In the genomic region with DNA sequence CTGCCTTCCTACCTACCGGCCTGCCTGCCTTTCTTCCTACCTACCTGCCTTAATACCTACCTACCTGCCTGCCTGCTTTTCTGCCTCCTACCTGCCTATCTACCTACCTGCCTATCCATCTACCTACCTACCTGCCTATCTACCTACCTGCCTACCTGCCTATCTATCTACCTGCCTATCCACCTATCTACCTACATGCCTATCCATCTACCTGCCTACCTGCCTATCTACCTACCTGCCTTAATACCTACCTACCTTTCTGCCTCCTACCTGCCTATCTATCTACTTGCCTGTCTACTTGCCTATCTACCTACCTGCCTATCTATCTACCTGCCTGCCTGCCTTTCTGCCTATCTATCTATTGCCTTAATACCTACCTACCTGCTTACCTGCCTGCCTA, we compare ENCODE assay signal across 25 cellular contexts.
DNase-seq lines count a peak whose midpoint lies in the region; ATAC-seq, FAIRE-seq and TF ChIP-seq lines count a peak whose summit lies in the region.
"Had no signal": no experiment of that assay in that cellular context is flagged by ENCODE, and none has a peak within 500 bp of the region (broad histone marks: within the 10 kb centered on the region; RNA-seq: fewer than 3 reads in every experiment).

No MANE protein-coding gene starts in this region.

- no peak overlapping the region for H3K23ac ChIP-seq in H9 (ENCODE audit: insufficient read length, low read depth, low read length)
- no peak overlapping the region for H3K23ac ChIP-seq in mesenchymal stem cell (ENCODE audit: low read length in 2 of 2)

- H4K20me1 ChIP-seq in H9 (ENCODE audit: control insufficient read depth, insufficient read depth, insufficient read length), result no peaks in the 10 kb centered on the region
- no peaks in the 10 kb centered on the region for H4K20me1 ChIP-seq in hepatocyte (ENCODE audit: insufficient read depth, poor library complexity, severe bottlenecking)
- H4K20me1 ChIP-seq: BLaER1 treated with 17β-estradiol and CSF1 and Interleukin-3, amounts not matched to agents 10 nM and 100 nM had no signal

- no peak overlapping the region for H3K27ac Mint-ChIP-seq in H9
- H3K27ac Mint-ChIP-seq: CD14-positive monocyte; CD4-positive, alpha-beta T cell; CD8-positive, alpha-beta memory T cell; GM23338 had no signal

- H3K56ac ChIP-seq in H9 (ENCODE audit: insufficient read length, low read depth, low read length), result no peak overlapping the region

- no peak overlapping the region for H4K91ac ChIP-seq in H9 (ENCODE audit: insufficient read length, low read depth, low read length)
- H4K91ac ChIP-seq in mesenchymal stem cell (ENCODE audit: low read length), result peak overlapping the region; percentile 65

- H3K27me3 Mint-ChIP-seq in H9 (ENCODE audit: low read depth), result no peaks in the 10 kb centered on the region

- DNase-seq in H9 (no peak), HTR-8/SVneo (ENCODE audit: insufficient read length, low spot score) (no peak), mesenchymal stem cell (no peak), hepatocyte (ENCODE audit: low spot score) (no peak), suprapubic skin (ENCODE audit: low spot score in 2 of 2) (no peak)
- DNase-seq: 8988T; ACHN; AML-193; BE2C; CD4-positive, alpha-beta T cell; CD8-positive, alpha-beta memory T cell; DMS 273 treated with DMSO at 0.1 percent for 48 hours; DMS79; EL; GDM1; HCEC 1CT had no signal

- H3K79me2 ChIP-seq in H9 (ENCODE audit: insufficient read depth, low read length), result no peaks in the 10 kb centered on the region
- H3K79me2 ChIP-seq in hepatocyte, result no peaks in the 10 kb centered on the region

- H3K27me3 ChIP-seq in H9 (ENCODE audit: insufficient read depth, low read length) (no peaks in the 10 kb centered on the region), mesenchymal stem cell (ENCODE audit: control insufficient read depth in 1 of 2, insufficient read depth in 1 of 2, low read length in 2 of 2) (peaks cover 0 to 31% of the 10 kb centered on the region in 2 experiments), hepatocyte (peaks cover 2% of the 10 kb centered on the region), suprapubic skin (peaks cover 31% of the 10 kb centered on the region)
- H3K27me3 ChIP-seq: BLaER1 treated with 17β-estradiol and CSF1 and Interleukin-3, amounts not matched to agents 10 nM and 100 nM had no signal

- H3K9me3 Mint-ChIP-seq in H9, result no peaks in the 10 kb centered on the region
- H3K9me3 Mint-ChIP-seq: GM23338 had no signal

- no peaks in the 10 kb centered on the region for H3K9me2 ChIP-seq in hepatocyte (replicated peaks; ENCODE audit: insufficient read depth)

- no peak for TF ChIP-seq CTCF in H9 (conservative IDR thresholded peaks at IDR 0.05)
- TF ChIP-seq CTCF in hepatocyte (IDR thresholded peaks at IDR 0.05; ENCODE audit: poor library complexity), result no peak
- no peak for TF ChIP-seq CTCF in suprapubic skin (IDR thresholded peaks at IDR 0.05)

- no peaks in the 10 kb centered on the region for H3K36me3 Mint-ChIP-seq in H9 (ENCODE audit: insufficient read depth in 1 of 3, low read depth in 3 of 3)
- H3K36me3 Mint-ChIP-seq: CD14-positive monocyte; CD8-positive, alpha-beta memory T cell had no signal

- H3T11ph ChIP-seq in H9 (ENCODE audit: low read length), result no peak overlapping the region

- H3K4me1 ChIP-seq in H9 (ENCODE audit: insufficient read depth, low read length) (peaks cover 6% of the 10 kb centered on the region; the same call in 1 of the 2 replicates), mesenchymal stem cell (ENCODE audit: control insufficient read depth, insufficient read depth, low read depth, low read length) (no peaks in the 10 kb centered on the region), hepatocyte (ENCODE audit: insufficient read depth) (peaks cover 14% of the 10 kb centered on the region), suprapubic skin (peaks cover 5% of the 10 kb centered on the region)
- H3K4me1 ChIP-seq: A549; BE2C; BLaER1 treated with 17β-estradiol and CSF1 and Interleukin-3, amounts not matched to agents 10 nM and 100 nM had no signal

- H3K18ac ChIP-seq in H9 (ENCODE audit: insufficient read length, low read depth, low read length) (no peak overlapping the region), mesenchymal stem cell (ENCODE audit: low read depth in 1 of 2, low read length in 2 of 2) (no peak overlapping the region)

- TF ChIP-seq EP300 in suprapubic skin (IDR thresholded peaks at IDR 0.05), result no peak

- H2AFZ ChIP-seq in H9 (ENCODE audit: low read length) (no peak overlapping the region), mesenchymal stem cell (ENCODE audit: low read depth, low read length) (no peak overlapping the region), hepatocyte (no peak overlapping the region)

- no peak overlapping the region for H4K5ac ChIP-seq in H9 (ENCODE audit: insufficient read length, low read depth, low read length)

- no peak overlapping the region for H3K4me3 Mint-ChIP-seq in H9
- H3K4me3 Mint-ChIP-seq: CD14-positive monocyte; CD4-positive, alpha-beta T cell; CD8-positive, alpha-beta memory T cell; GM23338 had no signal

- H2BK20ac ChIP-seq in H9 (ENCODE audit: low read depth, low read length, poor library complexity, severe bottlenecking), result no peak overlapping the region

- H3K9me3 ChIP-seq in H9 (ENCODE audit: control insufficient read depth, low read depth, low read length), result no peaks in the 10 kb centered on the region
- H3K9me3 ChIP-seq in mesenchymal stem cell (ENCODE audit: control insufficient read depth, low read length), result no peaks in the 10 kb centered on the region
- no peaks in the 10 kb centered on the region for H3K9me3 ChIP-seq in hepatocyte (ENCODE audit: low read depth)
- no peaks in the 10 kb centered on the region for H3K9me3 ChIP-seq in suprapubic skin
- H3K9me3 ChIP-seq: A549; BE2C; BLaER1 treated with 17β-estradiol and CSF1 and Interleukin-3, amounts not matched to agents 10 nM and 100 nM had no signal

- H3K14ac ChIP-seq in H9 (ENCODE audit: insufficient read depth, low read length) (no peak overlapping the region), mesenchymal stem cell (ENCODE audit: low read length in 2 of 2) (no peak overlapping the region)

- H2BK15ac ChIP-seq in H9 (ENCODE audit: low read depth, low read length) (no peak overlapping the region), mesenchymal stem cell (ENCODE audit: low read depth, poor library complexity, severe bottlenecking) (no peak overlapping the region)

- H2BK120ac ChIP-seq in H9 (ENCODE audit: low read depth, low read length, poor library complexity, severe bottlenecking) (no peak overlapping the region), mesenchymal stem cell (ENCODE audit: low read depth, low read length) (no peak overlapping the region)

- WGBS in H9 (ENCODE audit: extremely low coverage, insufficient read length, low lambda C conversion rate), result no CpG with 5 or more reads among the region's 1 CpG
- WGBS in mesenchymal stem cell, result 92% methylated on average over 1 of the region's 1 CpG
- 92% methylated on average over 1 of the region's 1 CpG for WGBS in hepatocyte (ENCODE audit: low lambda C conversion rate, missing lambda C conversion rate)
- WGBS in suprapubic skin, result 96% methylated on average over 1 of the region's 1 CpG

- H2AK5ac ChIP-seq in H9 (ENCODE audit: insufficient read length, low read length), result no peak overlapping the region
- H2AK5ac ChIP-seq in mesenchymal stem cell (ENCODE audit: low read length, severe bottlenecking), result no peak overlapping the region

- H3K4me2 ChIP-seq in H9 (ENCODE audit: insufficient read depth, insufficient read length, low read length) (no peak overlapping the region), mesenchymal stem cell (ENCODE audit: low read length, poor library complexity, severe bottlenecking) (no peak overlapping the region), hepatocyte (no peak overlapping the region)
- H3K4me2 ChIP-seq: A549; BLaER1 treated with 17β-estradiol and CSF1 and Interleukin-3, amounts not matched to agents 10 nM and 100 nM; GM23338 had no signal

- H3K4me1 Mint-ChIP-seq in H9, result peaks cover 16 to 20% of the 10 kb centered on the region in 2 experiments
- H3K4me1 Mint-ChIP-seq: CD14-positive monocyte; CD8-positive, alpha-beta memory T cell had no signal

- TF ChIP-seq POLR2A in suprapubic skin (IDR thresholded peaks at IDR 0.05), result no peak

- no peaks in the 10 kb centered on the region for H3K36me3 ChIP-seq in mesenchymal stem cell (ENCODE audit: control insufficient read depth in 1 of 2, insufficient read depth in 2 of 2, low read depth in 1 of 2, low read length in 2 of 2)
- no peaks in the 10 kb centered on the region for H3K36me3 ChIP-seq in hepatocyte (replicated peaks; ENCODE audit: insufficient read depth, low read depth)
- H3K36me3 ChIP-seq in suprapubic skin, result no peaks in the 10 kb centered on the region
- H3K36me3 ChIP-seq: BE2C; BLaER1 treated with 17β-estradiol and CSF1 and Interleukin-3, amounts not matched to agents 10 nM and 100 nM had no signal

- H3K4ac ChIP-seq in H9 (ENCODE audit: low read depth, low read length) (no peak overlapping the region), mesenchymal stem cell (ENCODE audit: low read depth in 1 of 2, low read length in 2 of 2) (no peak overlapping the region)

- H3K23me2 ChIP-seq in H9 (ENCODE audit: insufficient read length, low read depth, low read length, poor library complexity, severe bottlenecking), result no peaks in the 10 kb centered on the region

- FAIRE-seq in HTR-8/SVneo (lab: Jason Lieb, UNC), result peak; percentile 55
- FAIRE-seq: A549, D721Med, GM12891, GM18507, H54 had no signal

- H3K4me3 ChIP-seq in mesenchymal stem cell (ENCODE audit: insufficient read depth in 1 of 2, low read depth in 1 of 2, low read length in 2 of 2) (no peak overlapping the region), hepatocyte (no peak overlapping the region), suprapubic skin (no peak overlapping the region)
- H3K4me3 ChIP-seq: A549; BLaER1 treated with 17β-estradiol and CSF1 and Interleukin-3, amounts not matched to agents 10 nM and 100 nM; GM23338 had no signal

- ATAC-seq in HG03342 (IDR thresholded peaks at IDR 0.05; ENCODE audit: unreplicated experiment), result no peak
- ATAC-seq: A549, GM23338 had no signal

- no peak overlapping the region for H2BK5ac ChIP-seq in H9 (ENCODE audit: insufficient read length, low read length)
- no peak overlapping the region for H2BK5ac ChIP-seq in mesenchymal stem cell (ENCODE audit: low read depth, low read length, poor library complexity, severe bottlenecking)

- H3K27ac ChIP-seq in H9 (ENCODE audit: insufficient read length, low read depth, low read length) (no peak overlapping the region), mesenchymal stem cell (ENCODE audit: low read length, poor library complexity, severe bottlenecking) (no peak overlapping the region), hepatocyte (no peak overlapping the region), suprapubic skin (no peak overlapping the region)
- H3K27ac ChIP-seq: A549; BLaER1 treated with 17β-estradiol and CSF1 and Interleukin-3, amounts not matched to agents 10 nM and 100 nM had no signal

- H4K8ac ChIP-seq in H9 (replicated peaks; ENCODE audit: insufficient read length, low read depth, low read length) (peak overlapping the region; percentile 40), mesenchymal stem cell (ENCODE audit: low read length) (no peak overlapping the region)

- H3K9ac ChIP-seq in H9 (ENCODE audit: extremely low read depth, insufficient read length, low read length) (no peak overlapping the region), mesenchymal stem cell (ENCODE audit: low read length) (no peak overlapping the region)
- H3K9ac ChIP-seq: BLaER1 treated with 17β-estradiol and CSF1 and Interleukin-3, amounts not matched to agents 10 nM and 100 nM had no signal

- H3K79me1 ChIP-seq in H9 (ENCODE audit: insufficient read depth, low read depth, low read length, poor library complexity, severe bottlenecking), result no peaks in the 10 kb centered on the region
- H3K79me1 ChIP-seq in mesenchymal stem cell (replicated peaks; ENCODE audit: low read length, poor library complexity, severe bottlenecking), result no peaks in the 10 kb centered on the region

- H2BK12ac ChIP-seq in H9 (ENCODE audit: insufficient read length, low read depth, low read length) (no peak overlapping the region), mesenchymal stem cell (ENCODE audit: low read length in 2 of 2) (no peak overlapping the region)
